In the genomic region with DNA sequence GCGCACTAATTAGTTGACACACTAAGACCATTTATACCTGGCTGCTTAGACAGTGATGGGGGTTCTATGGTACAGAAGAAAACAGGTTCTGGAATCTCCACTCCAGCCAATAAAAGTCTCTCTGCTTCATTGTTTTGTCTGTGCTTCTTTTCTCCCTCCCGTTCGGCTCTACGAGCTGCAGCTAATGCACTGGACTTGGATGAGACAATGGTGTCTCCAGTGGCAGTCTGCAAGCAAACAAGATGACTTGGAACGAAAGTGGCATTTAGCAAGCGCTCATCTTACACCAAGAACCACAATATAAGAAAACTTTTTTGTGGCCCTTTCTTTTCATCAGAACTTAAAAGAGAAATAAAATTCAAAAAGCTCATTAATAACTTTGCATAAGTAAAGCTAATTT, we compare ENCODE assay signal across 16 cellular contexts. TPM values are rescaled to one million over a fixed set of nuclear protein-coding genes. Genes with fewer than 3 reads are reported as not detected.
DNase-seq lines count a peak whose midpoint lies in the region; ATAC-seq lines count a peak whose summit lies in the region.
"Had no signal": no experiment of that assay in that cellular context is flagged by ENCODE, and none has a peak within 500 bp of the region (broad histone marks: within the 10 kb centered on the region; RNA-seq: fewer than 3 reads in every experiment).

No MANE protein-coding gene starts in this region.

- no peaks in the 10 kb centered on the region for H3K4me1 ChIP-seq in aorta (ENCODE audit: control insufficient read depth in 1 of 2, insufficient read depth in 2 of 2, low read length in 2 of 2)
- H3K4me1 ChIP-seq: Caco-2 had no signal

- WGBS in aorta, 2 donors: 81 to 87% methylated on average over 6 of the region's 6 CpGs

- H3K36me3 Mint-ChIP-seq in activated T-cell treated with anti-CD3 and anti-CD28 coated beads, Interleukin-2, amount 50 U/mL, for 24 hours (ENCODE audit: low read depth): peaks cover 86% of the 10 kb centered on the region

- in situ Hi-C loops in G401 (cut with HindIII; ENCODE audit: low sequenced_read_pairs): no loop called here

- H3K4me3 Mint-ChIP-seq in activated T-cell treated with anti-CD3 and anti-CD28 coated beads, Interleukin-2, amount 50 U/mL, for 24 hours: no peak overlapping the region
- H3K4me3 Mint-ChIP-seq: CD4-positive, alpha-beta T cell; H9 had no signal

- H3K9me3 ChIP-seq in aorta (ENCODE audit: control insufficient read depth, low read length): no peaks in the 10 kb centered on the region
- H3K9me3 ChIP-seq: Caco-2 had no signal

- H3K27me3 ChIP-seq in aorta (ENCODE audit: control insufficient read depth in 1 of 2, insufficient read depth in 2 of 2, low read length in 1 of 2): no peaks in the 10 kb centered on the region

- intact Hi-C loops in aorta (cut with DNase I): no loop called here

- no peaks in the 10 kb centered on the region for H3K9me3 Mint-ChIP-seq in activated T-cell treated with anti-CD3 and anti-CD28 coated beads, Interleukin-2, amount 50 U/mL, for 24 hours
- H3K9me3 Mint-ChIP-seq: CD4-positive, alpha-beta T cell; H9 had no signal

- H3K27ac Mint-ChIP-seq in activated T-cell treated with anti-CD3 and anti-CD28 coated beads, Interleukin-2, amount 50 U/mL, for 24 hours: no peak overlapping the region
- H3K27ac Mint-ChIP-seq: CD4-positive, alpha-beta T cell; H9 had no signal

- H3K4me1 Mint-ChIP-seq in activated T-cell treated with anti-CD3 and anti-CD28 coated beads, Interleukin-2, amount 50 U/mL, for 24 hours (ENCODE audit: low read depth): no peaks in the 10 kb centered on the region
- H3K4me1 Mint-ChIP-seq: H9 had no signal

- ATAC-seq in aorta (ENCODE audit: low FRiP score): no peak
- ATAC-seq: GM12878 had no signal

- peak; percentile 10 for DNase-seq in G401 (ENCODE audit: low spot score)
- peak; percentile 8 to 28 for DNase-seq in hippocampal formation (lab: John Stamatoyannopoulos, UW)
- DNase-seq in midbrain (lab: John Stamatoyannopoulos, UW): peak; percentile 41
- DNase-seq in superior temporal gyrus (ENCODE audit: extremely low spot score): peak; percentile 45
- no peak for DNase-seq in DMS53 treated with DMSO at 0.1 percent for 48 hours (lab: John Stamatoyannopoulos, UW; ENCODE audit: unreplicated experiment)
- no peak for DNase-seq in aorta
- DNase-seq in activated T-cell treated with anti-CD3 and anti-CD28 coated beads, Interleukin-2, amount 50 U/mL, for 24 hours: no peak
- DNase-seq: ACHN; Caco-2; CD4-positive, alpha-beta T cell; DMS153; DMS79 treated with DMSO at 0.1 percent for 48 hours; H9; IMR-90 had no signal

- H3K4me3 ChIP-seq in aorta (ENCODE audit: low read length in 2 of 2): no peak overlapping the region
- H3K4me3 ChIP-seq: GM12878 had no signal

- H3K27ac ChIP-seq in aorta (ENCODE audit: low read depth in 1 of 2, low read length in 2 of 2): no peak overlapping the region
- H3K27ac ChIP-seq: C4-2B had no signal

- no peaks in the 10 kb centered on the region for H3K27me3 Mint-ChIP-seq in activated T-cell treated with anti-CD3 and anti-CD28 coated beads, Interleukin-2, amount 50 U/mL, for 24 hours
- H3K27me3 Mint-ChIP-seq: CD4-positive, alpha-beta T cell had no signal

- peaks cover 1 to 10% of the 10 kb centered on the region in 2 donors for H3K36me3 ChIP-seq in aorta (ENCODE audit: control insufficient read depth in 1 of 2, insufficient read depth in 2 of 2, low read length in 1 of 2)

RNA-seq across cellular contexts. Expression of a gene that starts 30.2 kb away (rescaled TPM):
- total RNA-seq in G401 (2014; rRNA removed; shearing (Covaris generic)): 67.7 and 87.9 TPM in 2 replicates
- total RNA-seq in aorta: 10 to 100 TPM; 18.2 to 18.6 TPM
- polyA plus RNA-seq in aorta: 10 to 100 TPM in 1 of 2 donors, 1 to 10 TPM in 1; 4.1 to 12.7 TPM

RNA-seq across cellular contexts. Expression of a gene that starts 30.3 kb away (rescaled TPM):
- total RNA-seq in G401 (2014; rRNA removed; shearing (Covaris generic)): 21.1 and 37.4 TPM in 2 replicates
- total RNA-seq in aorta: 10 to 100 TPM; 50.9 to 57.9 TPM
- polyA plus RNA-seq in aorta: 100 to 1,000 TPM; 111 to 307 TPM

RNA-seq across cellular contexts. Expression of a gene that starts 51.7 kb away (rescaled TPM):
- 661 and 662 TPM in 2 replicates for total RNA-seq in G401 (2014; rRNA removed; shearing (Covaris generic))
- 100 to 1,000 TPM; 122 to 172 TPM for total RNA-seq in aorta
- polyA plus RNA-seq in aorta: 100 to 1,000 TPM; 112 to 151 TPM

Comparison
In these comparisons a context has a peak if more than half of its experiments do, and no peak if none do; other contexts are left out.
1. DNase-seq: peak in G401 (single experiment), hippocampal formation (2 of 2), midbrain (single experiment) and superior temporal gyrus (single experiment); none in DMS53 treated with DMSO at 0.1 percent for 48 hours (single experiment), aorta (0 of 2) and activated T-cell treated with anti-CD3 and anti-CD28 coated beads, Interleukin-2, amount 50 U/mL, for 24 hours (single experiment).